ENCODE assay signal across 1 cellular context in the genomic region with DNA sequence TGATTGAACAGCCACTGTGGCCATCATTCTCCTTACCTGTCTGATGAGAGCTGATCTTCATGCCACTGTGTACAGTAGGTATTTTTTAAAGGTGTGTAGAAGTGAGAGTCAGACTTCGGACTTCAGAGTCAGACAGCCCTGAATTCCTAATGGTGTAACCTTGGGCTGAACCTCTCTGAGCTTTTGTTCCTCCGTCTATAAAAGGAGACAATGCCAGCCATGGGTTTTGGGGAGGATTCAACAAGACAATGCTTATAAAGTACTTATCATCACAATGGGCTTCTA.
TF ChIP-seq lines count a peak whose summit lies in the region.

No MANE protein-coding gene starts in this region.

TF ChIP-seq in A549, 52 proteins besides CTCF, POLR2A, EP300 and RAD21 (continued from another document):
- TF ChIP-seq MAX (IDR thresholded peaks at IDR 0.05) = no peak
TF ChIP-seq in A549: peak in this region for 2.
